ENCODE assay signal across 8 cellular contexts in the genomic region with DNA sequence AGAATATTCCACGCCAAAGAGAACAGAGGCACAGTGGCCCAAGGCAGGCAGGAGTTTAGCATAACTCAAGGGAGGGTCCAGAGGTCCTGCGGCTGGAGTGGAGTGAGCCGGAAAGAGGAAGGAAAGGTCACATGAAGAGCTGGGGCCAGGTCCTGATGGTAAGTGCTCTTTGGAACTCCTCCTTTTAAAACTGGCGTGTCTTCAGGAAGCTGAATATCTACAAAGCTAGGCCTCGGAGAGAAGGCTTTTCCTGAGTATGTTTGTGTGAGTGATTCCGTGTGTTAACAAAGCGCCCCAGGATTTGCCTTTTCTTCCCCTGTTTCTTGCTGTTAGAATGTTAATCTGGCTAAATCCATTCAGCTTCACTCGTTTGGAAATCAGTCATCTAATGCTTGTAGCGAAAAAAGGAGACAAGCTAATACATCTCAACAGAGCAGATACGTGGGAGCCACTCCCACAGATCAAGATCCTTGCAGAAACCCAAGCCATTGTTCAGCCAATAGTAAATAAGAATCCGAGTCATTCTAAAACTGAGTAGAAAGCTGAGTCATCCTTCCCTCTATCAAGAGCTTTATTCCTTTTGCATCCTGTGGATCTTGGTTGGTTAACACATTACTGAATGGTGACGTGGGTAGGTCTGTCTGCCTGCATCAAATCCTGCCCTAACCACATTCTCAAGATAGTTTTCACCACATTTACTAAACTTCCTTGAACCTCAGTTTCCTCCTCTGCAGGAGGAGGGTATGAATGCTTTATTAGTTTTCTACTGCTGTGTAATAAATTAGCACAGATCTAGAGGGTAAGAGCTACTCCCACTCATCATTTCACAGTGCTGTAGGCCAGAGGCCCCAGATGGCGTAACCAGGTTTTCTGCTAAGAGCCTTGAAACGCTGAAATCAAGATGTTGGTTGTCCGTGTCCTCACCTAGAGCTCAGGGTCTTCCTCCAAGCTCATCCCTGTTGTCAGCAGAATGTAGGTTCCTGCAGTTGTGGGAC. TPM values are rescaled to one million over a fixed set of nuclear protein-coding genes. Genes with fewer than 3 reads are reported as not detected.
A peak's percentile ranks its signal among the peaks of the same experiment; 100 is the strongest.
DNase-seq lines count a peak whose midpoint lies in the region; ATAC-seq and TF ChIP-seq lines count a peak whose summit lies in the region.

No MANE protein-coding gene starts in this region.

- peak overlapping the region; percentile 92 for H3K27ac ChIP-seq in PC-3 (ENCODE audit: low read length)

- peak overlapping the region; percentile 20 for H3K4me2 ChIP-seq in PC-3 (ENCODE audit: low read length)

- H3K9me3 ChIP-seq in PC-3 (ENCODE audit: low read length) (no peaks in the 10 kb centered on the region), adipocyte (ENCODE audit: control insufficient read depth, low read length) (no peaks in the 10 kb centered on the region)

- DNase-seq in CD1c-positive myeloid dendritic cell (ENCODE audit: extremely low spot score), result peak; percentile 91
- DNase-seq in PC-3, result peak; percentile 83
- peak; percentile 81 for DNase-seq in adipocyte (ENCODE audit: low read depth)
- peak; percentile 83 for DNase-seq in islet precursor cell
- DNase-seq in stimulated activated CD8-positive, alpha-beta memory T cell treated with anti-CD3 and anti-CD28 coated beads, Interleukin-4, amount 100 ng/mL, for 48 hours, result peak; percentile 54
- no peak for DNase-seq in NCI-H128 (lab: John Stamatoyannopoulos, UW; ENCODE audit: unreplicated experiment)

- POLR2A ChIA-PET in PC-3 (lab: Charles Lee; ENCODE audit: unreplicated experiment), result no interaction called here

- TF ChIP-seq CTCF in PC-3 (conservative IDR thresholded peaks at IDR 0.05; ENCODE audit: low read depth, low read length), result no peak

- no peaks in the 10 kb centered on the region for H3F3A ChIP-seq in PC-3 (ENCODE audit: low read length, unreplicated experiment)

- ATAC-seq in GM19035 (IDR thresholded peaks at IDR 0.05; ENCODE audit: unreplicated experiment), result peak; percentile 72
- peak; percentile 72 for ATAC-seq in HG03108 (IDR thresholded peaks at IDR 0.05; ENCODE audit: unreplicated experiment)
- ATAC-seq in PC-3, result peak; percentile 93

- BruUV-seq in PC-3 (replicated peaks; lab: Mats Ljungman, UMichigan), result no TSS peak

- H3K36me3 ChIP-seq in PC-3 (ENCODE audit: low read depth, low read length), result no peaks in the 10 kb centered on the region
- no peaks in the 10 kb centered on the region for H3K36me3 ChIP-seq in adipocyte (ENCODE audit: control insufficient read depth, insufficient read depth, low read length, severe bottlenecking)

- peak overlapping the region; percentile 35; the same call in 1 of the 2 replicates for H2AFZ ChIP-seq in PC-3 (ENCODE audit: low read length)

- H3K4me3 ChIP-seq in PC-3 (ENCODE audit: low read length), result no peak overlapping the region
- H3K4me3 ChIP-seq in adipocyte (ENCODE audit: low read length), result no peak overlapping the region

- no peaks in the 10 kb centered on the region for H3K9me2 ChIP-seq in PC-3 (replicated peaks; ENCODE audit: low read length)

- no peaks in the 10 kb centered on the region for H4K20me1 ChIP-seq in PC-3 (ENCODE audit: low read length)

- H3K4me1 ChIP-seq in PC-3 (ENCODE audit: insufficient read depth, low read length) (peaks cover 13% of the 10 kb centered on the region), adipocyte (ENCODE audit: control insufficient read depth, insufficient read depth, low read length) (peaks cover 21% of the 10 kb centered on the region)

- H3K9ac ChIP-seq in PC-3 (ENCODE audit: low read length) (peak overlapping the region; percentile 58; the same call in 1 of the 2 replicates), adipocyte (ENCODE audit: low read length) (peak overlapping the region; percentile 41)

- no peaks in the 10 kb centered on the region for H3K79me2 ChIP-seq in PC-3 (ENCODE audit: low read length)

- intact Hi-C loops in PC-3 (cut with micrococcal nuclease), result no loop called here

- CTCF ChIA-PET in PC-3 (lab: Charles Lee), result interaction anchor here (0.6 kb wide), 1 partner anchor 41 kb away, joined by 6 read pairs; no protein-coding TSS in a partner anchor

- no peaks in the 10 kb centered on the region for H3K27me3 ChIP-seq in PC-3 (ENCODE audit: low read length)
- H3K27me3 ChIP-seq in adipocyte (replicated peaks; ENCODE audit: control insufficient read depth, insufficient read depth, low read length), result no peaks in the 10 kb centered on the region

RNA-seq across cellular contexts. Expression of a gene that starts 43.2 kb away (rescaled TPM):
- 34.7 and 47.6 TPM in 2 replicates for total RNA-seq in PC-3 (2014; rRNA removed)
